Comparison of ENCODE assay signal across 25 cellular contexts in genomic region chr13:41122838-41123237, GRCh38. TPM values are rescaled to one million over a fixed set of nuclear protein-coding genes. Genes with fewer than 3 reads are reported as not detected.
DNase-seq lines count a peak whose midpoint lies in the region; ATAC-seq, FAIRE-seq and TF ChIP-seq lines count a peak whose summit lies in the region.
"Had no signal": no experiment of that assay in that cellular context is flagged by ENCODE, and none has a peak within 500 bp of the region (broad histone marks: within the 10 kb centered on the region; RNA-seq: fewer than 3 reads in every experiment).

No MANE protein-coding gene starts in this region.

- ATAC-seq in K562 = no peak
- peak; percentile 66 for ATAC-seq in naive thymus-derived CD4-positive, alpha-beta T cell
- ATAC-seq in stimulated activated naive B cell treated with anti-CD40 and anti-IgM and Interleukin-4, amounts not matched to agents 10 μg/mL and 1 μg/mL and 100 μg/mL, for 72 hours (replicated peaks) = no peak
- ATAC-seq in HG02623 (IDR thresholded peaks at IDR 0.05; ENCODE audit: unreplicated experiment) = no peak
- ATAC-seq: gastrocnemius medialis, HepG2, right cardiac atrium had no signal

- H3K27me3 Mint-ChIP-seq in naive thymus-derived CD4-positive, alpha-beta T cell = no peaks in the 10 kb centered on the region
- H3K27me3 Mint-ChIP-seq in stimulated activated naive B cell treated with anti-CD40 and anti-IgM and Interleukin-4, amounts not matched to agents 10 μg/mL and 1 μg/mL and 100 μg/mL, for 72 hours = no peaks in the 10 kb centered on the region
- H3K27me3 Mint-ChIP-seq: activated CD4-positive, alpha-beta memory T cell treated with anti-CD3 and anti-CD28 coated beads for 36 hours had no signal

- no peak overlapping the region for H3K4me3 ChIP-seq in K562
- no peak overlapping the region for H3K4me3 ChIP-seq in naive thymus-derived CD4-positive, alpha-beta T cell (ENCODE audit: low read length)
- H3K4me3 ChIP-seq: adrenal gland, gastrocnemius medialis, MG63, ovary, PC-9, uterus had no signal

- no peak for TF ChIP-seq POLR2A in K562 (conservative IDR thresholded peaks at IDR 0.05)

- H3K4me2 ChIP-seq in K562 (ENCODE audit: insufficient read depth, low read length) = no peak overlapping the region
- H3K4me2 ChIP-seq: PC-9 had no signal

- no peaks in the 10 kb centered on the region for H3K9me3 ChIP-seq in K562 (replicated peaks; ENCODE audit: control insufficient read depth, insufficient read depth, low read depth, low read length)
- no peaks in the 10 kb centered on the region for H3K9me3 ChIP-seq in naive thymus-derived CD4-positive, alpha-beta T cell (ENCODE audit: control insufficient read depth in 2 of 3, low read length in 3 of 3)
- H3K9me3 ChIP-seq: adrenal gland, gastrocnemius medialis, MG63, ovary, uterus had no signal

- DNase-seq in DMS53 (lab: John Stamatoyannopoulos, UW) (peak; percentile 53), DMS53 treated with DMSO at 0.1 percent for 48 hours (lab: John Stamatoyannopoulos, UW; ENCODE audit: unreplicated experiment) (no peak), NCI-H2196 (lab: John Stamatoyannopoulos, UW; ENCODE audit: unreplicated experiment) (peak; percentile 54), K562 (ENCODE audit: extremely low read depth in 1 of 4, low spot score in 3 of 4) (no peak), superior temporal gyrus (ENCODE audit: extremely low spot score) (no peak)
- DNase-seq in naive thymus-derived CD4-positive, alpha-beta T cell = peak in 7 of 9 donors; percentile 24 to 63 (median 42)
- DNase-seq in stimulated activated naive B cell treated with anti-CD40 and anti-IgM and Interleukin-4, amounts not matched to agents 10 μg/mL and 1 μg/mL and 100 μg/mL, for 72 hours = no peak
- DNase-seq: activated CD4-positive, alpha-beta memory T cell treated with anti-CD3 and anti-CD28 coated beads for 36 hours; adrenal gland; erythroblast; gastrocnemius medialis; MG63; NCI-H2107; NCI-H69; ovary; PC-9; right cardiac atrium; stimulated activated CD8-positive, alpha-beta memory T cell treated with anti-CD3 and anti-CD28 coated beads, Interleukin-4, amount 100 ng/mL, for 48 hours; substantia nigra; uterus; WERI-Rb-1 had no signal

- H3K9me1 ChIP-seq in K562 (ENCODE audit: control insufficient read depth, insufficient read depth, low read length) = no peaks in the 10 kb centered on the region

- no peak overlapping the region for H3K9ac ChIP-seq in K562 (ENCODE audit: insufficient read depth in 1 of 2, low read depth in 2 of 2, low read length in 2 of 2)

- H2AFZ ChIP-seq in K562 (ENCODE audit: low read depth, low read length) = no peak overlapping the region
- H2AFZ ChIP-seq: PC-9 had no signal

- POLR2A ChIA-PET in K562 (lab: Yijun Ruan, JAX) = no interaction called here
- POLR2A ChIA-PET in naive thymus-derived CD4-positive, alpha-beta T cell (lab: Charles Lee) = interaction anchor here (0.6 kb wide), 1 partner anchor 107 kb away, joined by 3 read pairs; no protein-coding TSS in a partner anchor

- H3K36me3 Mint-ChIP-seq in naive thymus-derived CD4-positive, alpha-beta T cell = peaks cover 4 to 20% (median 14%) of the 10 kb centered on the region in 5 donors
- peaks cover 13 to 16% of the 10 kb centered on the region in 2 donors for H3K36me3 Mint-ChIP-seq in stimulated activated naive B cell treated with anti-CD40 and anti-IgM and Interleukin-4, amounts not matched to agents 10 μg/mL and 1 μg/mL and 100 μg/mL, for 72 hours

- H3K4me1 ChIP-seq in K562 (replicated peaks in 1 of 2; ENCODE audit: control insufficient read depth in 2 of 2, insufficient read depth in 2 of 2, low read length in 2 of 2) = 0 out of 5 replicates have a peak, but pooled peaks cover 0 to 2% of the 10 kb centered on the region in 2 experiments
- no peaks in the 10 kb centered on the region for H3K4me1 ChIP-seq in naive thymus-derived CD4-positive, alpha-beta T cell (ENCODE audit: control insufficient read depth in 2 of 2, insufficient read depth in 2 of 2, low read length in 2 of 2)
- H3K4me1 ChIP-seq: uterus had no signal

- BruUV-seq in K562 (replicated peaks; lab: Mats Ljungman, UMichigan) = no TSS peak

- peaks cover 9% of the 10 kb centered on the region for H3K79me2 ChIP-seq in K562 (ENCODE audit: control insufficient read depth, insufficient read depth, low read length)

- in situ Hi-C loops in K562 (cut with MboI) = no loop called here

- no peak overlapping the region for H3K27ac ChIP-seq in K562 (ENCODE audit: extremely low read depth, low read depth, low read length)
- H3K27ac ChIP-seq in naive thymus-derived CD4-positive, alpha-beta T cell (ENCODE audit: low read depth, low read length) = no peak overlapping the region
- H3K27ac ChIP-seq: 22Rv1, adrenal gland, gastrocnemius medialis, ovary, PC-9, uterus, WERI-Rb-1 had no signal

- H3K9me3 Mint-ChIP-seq in naive thymus-derived CD4-positive, alpha-beta T cell = peaks cover 0 to 7% (median 4%) of the 10 kb centered on the region in 11 donors
- H3K9me3 Mint-ChIP-seq in stimulated activated naive B cell treated with anti-CD40 and anti-IgM and Interleukin-4, amounts not matched to agents 10 μg/mL and 1 μg/mL and 100 μg/mL, for 72 hours = peaks cover 0 to 2% of the 10 kb centered on the region in 2 donors

- no peak for TF ChIP-seq CTCF in K562 (IDR thresholded peaks at IDR 0.05 in 2 of 3, conservative IDR thresholded peaks at IDR 0.05 in 1 of 3; ENCODE audit: insufficient read depth in 2 of 3, low read depth in 1 of 3, low read length in 3 of 3)

- peak overlapping the region in 7 of 9 donors; percentile 19 to 84 (median 62) for H3K27ac Mint-ChIP-seq in naive thymus-derived CD4-positive, alpha-beta T cell
- no peak overlapping the region for H3K27ac Mint-ChIP-seq in stimulated activated naive B cell treated with anti-CD40 and anti-IgM and Interleukin-4, amounts not matched to agents 10 μg/mL and 1 μg/mL and 100 μg/mL, for 72 hours
- H3K27ac Mint-ChIP-seq: activated CD4-positive, alpha-beta memory T cell treated with anti-CD3 and anti-CD28 coated beads for 36 hours had no signal

- CTCF ChIA-PET in K562 (lab: Yijun Ruan, JAX; ENCODE audit: low intra/inter-chr PET ratio) = no interaction called here
- CTCF ChIA-PET in naive thymus-derived CD4-positive, alpha-beta T cell (lab: Charles Lee) = interaction anchor here (0.5 kb wide), 1 partner anchor 49 kb away, joined by 3 read pairs; no protein-coding TSS in a partner anchor

- no peak overlapping the region for H3K4me3 Mint-ChIP-seq in naive thymus-derived CD4-positive, alpha-beta T cell
- no peak overlapping the region for H3K4me3 Mint-ChIP-seq in stimulated activated naive B cell treated with anti-CD40 and anti-IgM and Interleukin-4, amounts not matched to agents 10 μg/mL and 1 μg/mL and 100 μg/mL, for 72 hours
- H3K4me3 Mint-ChIP-seq: activated CD4-positive, alpha-beta memory T cell treated with anti-CD3 and anti-CD28 coated beads for 36 hours had no signal

- WGBS in K562 (ENCODE audit: insufficient coverage, low coverage, missing lambda C conversion rate) = 57% methylated on average over 2 of the region's 2 CpGs

- no peaks in the 10 kb centered on the region for H3K27me3 ChIP-seq in K562 (ENCODE audit: control insufficient read depth in 2 of 2, insufficient read depth in 2 of 2, low read length in 2 of 2)
- H3K27me3 ChIP-seq in naive thymus-derived CD4-positive, alpha-beta T cell (ENCODE audit: control insufficient read depth in 2 of 2, insufficient read depth in 2 of 2, low read length in 2 of 2) = no peaks in the 10 kb centered on the region
- H3K27me3 ChIP-seq: adrenal gland, gastrocnemius medialis, MG63, ovary, uterus had no signal

- H3K4me1 Mint-ChIP-seq in naive thymus-derived CD4-positive, alpha-beta T cell = peaks cover 1 to 18% (median 10%) of the 10 kb centered on the region in 7 donors
- H3K4me1 Mint-ChIP-seq in stimulated activated naive B cell treated with anti-CD40 and anti-IgM and Interleukin-4, amounts not matched to agents 10 μg/mL and 1 μg/mL and 100 μg/mL, for 72 hours = peaks cover 0 to under 1% of the 10 kb centered on the region in 2 donors

- intact Hi-C loops in K562 (cut with micrococcal nuclease) = no loop called here
- intact Hi-C loops in naive thymus-derived CD4-positive, alpha-beta T cell (cut with micrococcal nuclease) = no loop called here

- H3K36me3 ChIP-seq in K562 (ENCODE audit: control insufficient read depth, insufficient read depth, low read length) = peaks cover 3% of the 10 kb centered on the region; the same call in 1 of the 3 replicates
- no peaks in the 10 kb centered on the region for H3K36me3 ChIP-seq in naive thymus-derived CD4-positive, alpha-beta T cell (ENCODE audit: control insufficient read depth in 2 of 3, insufficient read depth in 3 of 3, low read length in 3 of 3)
- H3K36me3 ChIP-seq: adrenal gland, gastrocnemius medialis, ovary, uterus, WERI-Rb-1 had no signal

- no peaks in the 10 kb centered on the region for H4K20me1 ChIP-seq in K562 (replicated peaks; ENCODE audit: control insufficient read depth, insufficient read depth, low read length)

- FAIRE-seq in K562 (lab: Jason Lieb, UNC) = no peak
- FAIRE-seq: HepG2, keratinocyte had no signal

- TF ChIP-seq EP300 in K562 (IDR thresholded peaks at IDR 0.05; ENCODE audit: low read length) = no peak

- no peak for TF ChIP-seq RAD21 in K562 (CRISPR knock-in tag; conservative IDR thresholded peaks at IDR 0.05 in 1 of 2, IDR thresholded peaks at IDR 0.05 in 1 of 2)

TF ChIP-seq in K562, 482 proteins besides CTCF, POLR2A, EP300 and RAD21:
- no peak for TF ChIP-seq SMAD4 (CRISPR knock-in tag; conservative IDR thresholded peaks at IDR 0.05)
- peak; percentile 64 for TF ChIP-seq RFX1 (IDR thresholded peaks at IDR 0.05)

RNA-seq across cellular contexts. Expression of gene KBTBD6, which starts 9.8 kb away (rescaled TPM):
- 4.5 and 6.3 TPM in 2 replicates for total RNA-seq in K562 (2011; cell fraction: chromatin; rRNA removed; ENCODE audit: low replicate concordance)
- total RNA-seq in K562 (2011; cell fraction: nucleolus; rRNA removed) = 5.0 and 5.9 TPM in 2 replicates
- 3.9 and 5.2 TPM in 2 replicates for total RNA-seq in K562 (2011; cell fraction: nucleoplasm; rRNA removed)
- total RNA-seq in K562 (2014; rRNA removed) (3.3 and 4.3 TPM in 2 replicates), K562 (2014; rRNA removed; fragmentation: Illumina TruSeq; extraction: Trizol) (3.9 TPM in 2 replicates), K562 (2015; rRNA removed; fragmentation: Illumina TruSeq; extraction: Trizol) (4.6 and 4.9 TPM in 2 replicates), K562 (2021) (3.8 and 4.9 TPM in 2 replicates)
- polyA plus RNA-seq in K562 (2011; rRNA removed) (2.6 and 3.4 TPM in 2 replicates), K562 (2014; fragmentation: Illumina TruSeq; extraction: Trizol) (2.8 and 3.2 TPM in 2 replicates), K562 (2014; fragmentation: Nextera tagmentation; extraction: Ambion mirVana) (1 to 10 TPM; 2.1 to 2.8 TPM), K562 (2014; rRNA removed) (1.9 and 2.5 TPM in 2 replicates)
- 2.6 and 3.2 TPM in 2 replicates for polyA plus RNA-seq in K562 (2011; cell fraction: cytosol; rRNA removed)
- polyA plus RNA-seq in K562 (2011; cell fraction: nucleus; rRNA removed) = 1.1 and 1.2 TPM in 2 replicates
- 2.6 and 3.2 TPM in 2 replicates for polyA plus RNA-seq in K562 (2012)
- 7.6 and 7.7 TPM in 2 replicates for polyA minus RNA-seq in K562 (2011; rRNA and poly(A)+ RNA removed)
- 3.6 and 3.8 TPM in 2 replicates for polyA minus RNA-seq in K562 (2011; cell fraction: cytosol; rRNA and poly(A)+ RNA removed)
- polyA minus RNA-seq in K562 (2011; cell fraction: nucleus; rRNA and poly(A)+ RNA removed) = 2.3 and 4.3 TPM in 2 replicates
- 1 to 10 TPM; 3.9 to 9.2 (median 7.7) TPM for total RNA-seq in naive thymus-derived CD4-positive, alpha-beta T cell
- polyA plus RNA-seq in naive thymus-derived CD4-positive, alpha-beta T cell = 1 to 10 TPM; 3.0 to 3.2 TPM

Comparison
In these comparisons a context has a peak if more than half of its experiments do, and no peak if none do; other contexts are left out.
1. DNase-seq: peak in DMS53 (single experiment), NCI-H2196 (single experiment) and naive thymus-derived CD4-positive, alpha-beta T cell (7 of 9); none in DMS53 treated with DMSO at 0.1 percent for 48 hours (single experiment), K562 (0 of 4), stimulated activated naive B cell treated with anti-CD40 and anti-IgM and Interleukin-4, amounts not matched to agents 10 μg/mL and 1 μg/mL and 100 μg/mL, for 72 hours (single experiment) and superior temporal gyrus (single experiment).